15 cellular contexts compared by ENCODE assay signal in the genomic region with DNA sequence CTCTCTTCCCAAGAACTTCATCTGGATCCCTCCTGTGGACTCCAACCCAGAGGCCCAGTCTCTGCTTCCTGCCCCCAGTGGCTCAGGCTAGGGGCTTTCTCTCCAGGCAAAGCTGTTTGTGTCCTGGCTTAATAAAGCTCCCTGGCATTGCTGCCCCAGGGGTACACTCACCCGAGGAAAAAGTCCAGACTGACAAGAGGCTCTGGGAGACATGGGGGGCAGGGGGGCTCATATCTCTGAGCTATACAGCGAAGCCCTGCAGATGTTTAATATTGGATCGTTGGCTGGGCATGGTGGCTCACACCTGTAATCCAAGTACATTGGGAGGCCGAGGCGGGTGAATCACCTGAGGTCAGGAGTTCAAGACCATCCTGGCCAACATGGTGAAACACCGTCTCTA. TPM values are rescaled to one million over a fixed set of nuclear protein-coding genes. Genes with fewer than 3 reads are reported as not detected.
DNase-seq lines count a peak whose midpoint lies in the region; TF ChIP-seq lines count a peak whose summit lies in the region.
"Had no signal": no experiment of that assay in that cellular context is flagged by ENCODE, and none has a peak within 500 bp of the region (broad histone marks: within the 10 kb centered on the region; RNA-seq: fewer than 3 reads in every experiment).

No MANE protein-coding gene starts in this region.

- H3K9me3 ChIP-seq in HEK293 (ENCODE audit: control insufficient read depth, insufficient read depth, low read depth, low read length) (no peaks in the 10 kb centered on the region), hepatocyte (ENCODE audit: low read depth) (no peaks in the 10 kb centered on the region)
- H3K9me3 ChIP-seq: HAP-1 had no signal

- H3K4me1 ChIP-seq in HEK293 (ENCODE audit: control insufficient read depth, insufficient read depth, low read length) (no peaks in the 10 kb centered on the region), hepatocyte (ENCODE audit: insufficient read depth) (peaks cover 28% of the 10 kb centered on the region)
- H3K4me1 ChIP-seq: HAP-1 had no signal

- H3K79me2 ChIP-seq in hepatocyte = no peaks in the 10 kb centered on the region

- H2AFZ ChIP-seq in hepatocyte = no peak overlapping the region

- H4K20me1 ChIP-seq in hepatocyte (ENCODE audit: insufficient read depth, poor library complexity, severe bottlenecking) = no peaks in the 10 kb centered on the region
- H4K20me1 ChIP-seq: BLaER1 treated with 17β-estradiol and CSF1 and Interleukin-3, amounts not matched to agents 10 nM and 100 nM had no signal

- no peak overlapping the region for H3K27ac Mint-ChIP-seq in activated T-helper 1 cell treated with anti-CD3 and anti-CD28 coated beads, Interleukin-12 subunit alpha, Interleukin-12 subunit beta, Interleukin-2, Interleukin-4 antibody, amounts not matched to agents 30 ng/mL and 10 ng/mL and 1 ng/mL, durations not matched to agents 14 hours and 24 hours and 36 hours
- H3K27ac Mint-ChIP-seq: CD8-positive, alpha-beta memory T cell had no signal

- H3K27ac ChIP-seq in HEK293 (ENCODE audit: extremely low read depth, low read depth, low read length) = no peak overlapping the region
- H3K27ac ChIP-seq in VCaP = peak overlapping the region; percentile 51
- H3K27ac ChIP-seq in hepatocyte = peak overlapping the region; percentile 27
- H3K27ac ChIP-seq: BLaER1 treated with 17β-estradiol and CSF1 and Interleukin-3, amounts not matched to agents 10 nM and 100 nM; HL-60 had no signal

- DNase-seq in hepatocyte (ENCODE audit: low spot score) (no peak), NCI-H226 (no peak), medulla oblongata (ENCODE audit: extremely low spot score) (no peak)
- DNase-seq in activated T-helper 1 cell treated with anti-CD3 and anti-CD28 coated beads, Interleukin-12 subunit alpha, Interleukin-12 subunit beta, Interleukin-2, Interleukin-4 antibody, amounts not matched to agents 30 ng/mL and 10 ng/mL and 1 ng/mL, durations not matched to agents 14 hours and 24 hours and 36 hours (ENCODE audit: low spot score) = no peak
- DNase-seq: CD8-positive, alpha-beta memory T cell; COR-L47; DMS 273 treated with DMSO at 0.1 percent for 48 hours; DMS53; DND-41; EL had no signal

- 88% methylated on average over 6 of the region's 6 CpGs for WGBS in hepatocyte (ENCODE audit: low lambda C conversion rate, missing lambda C conversion rate)

- intact Hi-C loops in activated T-helper 1 cell treated with anti-CD3 and anti-CD28 coated beads, Interleukin-12 subunit alpha, Interleukin-12 subunit beta, Interleukin-2, Interleukin-4 antibody, amounts not matched to agents 30 ng/mL and 10 ng/mL and 1 ng/mL, durations not matched to agents 14 hours and 24 hours and 36 hours (cut with micrococcal nuclease) = no loop called here

- H3K36me3 ChIP-seq in HEK293 (ENCODE audit: control insufficient read depth in 2 of 2, insufficient read depth in 1 of 2, low read length in 2 of 2) = no peaks in the 10 kb centered on the region
- no peaks in the 10 kb centered on the region for H3K36me3 ChIP-seq in hepatocyte (replicated peaks; ENCODE audit: insufficient read depth, low read depth)
- H3K36me3 ChIP-seq: BLaER1 treated with 17β-estradiol and CSF1 and Interleukin-3, amounts not matched to agents 10 nM and 100 nM; HAP-1 had no signal

- TF ChIP-seq CTCF in HEK293 (tag by site-specific recombination; IDR thresholded peaks at IDR 0.05) (no peak), VCaP (conservative IDR thresholded peaks at IDR 0.05) (no peak), hepatocyte (IDR thresholded peaks at IDR 0.05; ENCODE audit: poor library complexity) (no peak)

- H3K27me3 ChIP-seq in hepatocyte = no peaks in the 10 kb centered on the region
- H3K27me3 ChIP-seq: BLaER1 treated with 17β-estradiol and CSF1 and Interleukin-3, amounts not matched to agents 10 nM and 100 nM had no signal

- H3K4me2 ChIP-seq in hepatocyte = no peak overlapping the region

- H3K36me3 Mint-ChIP-seq in activated T-helper 1 cell treated with anti-CD3 and anti-CD28 coated beads, Interleukin-12 subunit alpha, Interleukin-12 subunit beta, Interleukin-2, Interleukin-4 antibody, amounts not matched to agents 30 ng/mL and 10 ng/mL and 1 ng/mL, durations not matched to agents 14 hours and 24 hours and 36 hours (ENCODE audit: low read depth) = no peaks in the 10 kb centered on the region

- H3K9me3 Mint-ChIP-seq in activated T-helper 1 cell treated with anti-CD3 and anti-CD28 coated beads, Interleukin-12 subunit alpha, Interleukin-12 subunit beta, Interleukin-2, Interleukin-4 antibody, amounts not matched to agents 30 ng/mL and 10 ng/mL and 1 ng/mL, durations not matched to agents 14 hours and 24 hours and 36 hours = no peaks in the 10 kb centered on the region
- H3K9me3 Mint-ChIP-seq: CD8-positive, alpha-beta memory T cell had no signal

- CTCF ChIA-PET in HEK293 (lab: Yijun Ruan, JAX) = interaction anchor here (0.6 to 1.2 kb wide), 6 partner anchors 9 to 1867 kb away, joined by 3 to 4 read pairs (median 3); a partner anchor contains a TSS

- no peak overlapping the region for H3K4me3 Mint-ChIP-seq in activated T-helper 1 cell treated with anti-CD3 and anti-CD28 coated beads, Interleukin-12 subunit alpha, Interleukin-12 subunit beta, Interleukin-2, Interleukin-4 antibody, amounts not matched to agents 30 ng/mL and 10 ng/mL and 1 ng/mL, durations not matched to agents 14 hours and 24 hours and 36 hours
- H3K4me3 Mint-ChIP-seq: CD8-positive, alpha-beta memory T cell had no signal

- H3K4me1 Mint-ChIP-seq in activated T-helper 1 cell treated with anti-CD3 and anti-CD28 coated beads, Interleukin-12 subunit alpha, Interleukin-12 subunit beta, Interleukin-2, Interleukin-4 antibody, amounts not matched to agents 30 ng/mL and 10 ng/mL and 1 ng/mL, durations not matched to agents 14 hours and 24 hours and 36 hours (ENCODE audit: low read depth) = no peaks in the 10 kb centered on the region
- H3K4me1 Mint-ChIP-seq: CD8-positive, alpha-beta memory T cell had no signal

- POLR2A ChIA-PET in HEK293 (lab: Yijun Ruan, JAX) = interaction anchor here (1.3 kb wide), 1 partner anchor 155 kb away, joined by 4 read pairs; a partner anchor contains a TSS

- no peaks in the 10 kb centered on the region for H3K9me2 ChIP-seq in hepatocyte (replicated peaks; ENCODE audit: insufficient read depth)

- H3K27me3 Mint-ChIP-seq in activated T-helper 1 cell treated with anti-CD3 and anti-CD28 coated beads, Interleukin-12 subunit alpha, Interleukin-12 subunit beta, Interleukin-2, Interleukin-4 antibody, amounts not matched to agents 30 ng/mL and 10 ng/mL and 1 ng/mL, durations not matched to agents 14 hours and 24 hours and 36 hours (ENCODE audit: insufficient read depth) = peaks cover 2% of the 10 kb centered on the region

- H3K4me3 ChIP-seq in HEK293 (ENCODE audit: low read depth, low read length) = no peak overlapping the region
- H3K4me3 ChIP-seq in hepatocyte = no peak overlapping the region
- H3K4me3 ChIP-seq: BLaER1 treated with 17β-estradiol and CSF1 and Interleukin-3, amounts not matched to agents 10 nM and 100 nM; HAP-1 had no signal

TF ChIP-seq in HEK293, 187 proteins besides CTCF, POLR2A, EP300 and RAD21:
- TF ChIP-seq ZEB2 (tag by site-specific recombination; IDR thresholded peaks at IDR 0.05) = no peak
- TF ChIP-seq ZIC2 (tag by site-specific recombination; IDR thresholded peaks at IDR 0.05) = peak; percentile 35; the same call in 1 of the 2 replicates

RNA-seq across cellular contexts. Expression of a gene that starts 10.7 kb away (rescaled TPM):
- 19.2 and 36.7 TPM in 2 replicates for total RNA-seq in hepatocyte
- polyA plus RNA-seq in hepatocyte = 46.4 and 51.9 TPM in 2 replicates
- total RNA-seq in activated T-helper 1 cell treated with anti-CD3 and anti-CD28 coated beads, Interleukin-12 subunit alpha, Interleukin-12 subunit beta, Interleukin-2, Interleukin-4 antibody, amounts not matched to agents 30 ng/mL and 10 ng/mL and 1 ng/mL, durations not matched to agents 14 hours and 24 hours and 36 hours = 36.4 and 36.9 TPM in 2 replicates

RNA-seq across cellular contexts. Expression of a gene that starts 35.9 kb away (rescaled TPM):
- total RNA-seq in hepatocyte = 167 and 172 TPM in 2 replicates
- polyA plus RNA-seq in hepatocyte = 190 and 192 TPM in 2 replicates
- total RNA-seq in activated T-helper 1 cell treated with anti-CD3 and anti-CD28 coated beads, Interleukin-12 subunit alpha, Interleukin-12 subunit beta, Interleukin-2, Interleukin-4 antibody, amounts not matched to agents 30 ng/mL and 10 ng/mL and 1 ng/mL, durations not matched to agents 14 hours and 24 hours and 36 hours = 220 and 224 TPM in 2 replicates
